In genomic region chr11:16920559-16920958, GRCh38 we compare ENCODE assay signal across 18 cellular contexts.
DNase-seq lines count a peak whose midpoint lies in the region; ATAC-seq and TF ChIP-seq lines count a peak whose summit lies in the region.
"Had no signal": no experiment of that assay in that cellular context is flagged by ENCODE, and none has a peak within 500 bp of the region (broad histone marks: within the 10 kb centered on the region; RNA-seq: fewer than 3 reads in every experiment).

No MANE protein-coding gene starts in this region.

- H3K27ac ChIP-seq in mucosa of rectum (ENCODE audit: low read depth in 2 of 2, low read length in 2 of 2), result peak overlapping the region; percentile 32 to 72
- peak overlapping the region; percentile 58 to 72 (median 62) for H3K27ac ChIP-seq in transverse colon
- no peak overlapping the region for H3K27ac ChIP-seq in suprapubic skin
- H3K27ac ChIP-seq: 22Rv1, A549, C4-2B, HL-60 had no signal

- H3K9me3 ChIP-seq in mucosa of rectum (ENCODE audit: control insufficient read depth in 2 of 2, low read length in 2 of 2) (no peaks in the 10 kb centered on the region), transverse colon (no peaks in the 10 kb centered on the region), suprapubic skin (no peaks in the 10 kb centered on the region)
- H3K9me3 ChIP-seq: A549, Caco-2 had no signal

- peak overlapping the region in 1 of 2 donors; percentile 13 for H3K9ac ChIP-seq in mucosa of rectum (ENCODE audit: low read depth in 1 of 2, low read length in 2 of 2)

- TF ChIP-seq EP300 in transverse colon (IDR thresholded peaks at IDR 0.05; ENCODE audit: low read depth) (no peak), suprapubic skin (IDR thresholded peaks at IDR 0.05) (no peak)

- no peak for TF ChIP-seq CTCF in transverse colon (IDR thresholded peaks at IDR 0.05)
- no peak for TF ChIP-seq CTCF in suprapubic skin (IDR thresholded peaks at IDR 0.05)

- H3K4me1 ChIP-seq in mucosa of rectum (ENCODE audit: control insufficient read depth in 2 of 2, insufficient read depth in 2 of 2, low read length in 2 of 2), result peaks cover 42 to 64% of the 10 kb centered on the region in 2 donors
- peaks cover 8 to 73% (median 54%) of the 10 kb centered on the region in 4 donors for H3K4me1 ChIP-seq in transverse colon
- peaks cover 29% of the 10 kb centered on the region for H3K4me1 ChIP-seq in suprapubic skin

- no peak for TF ChIP-seq POLR2A in transverse colon (IDR thresholded peaks at IDR 0.05)
- TF ChIP-seq POLR2A in suprapubic skin (IDR thresholded peaks at IDR 0.05), result no peak

- intact Hi-C loops in left ventricle myocardium superior (cut with micrococcal nuclease) (no loop called here), Right ventricle myocardium inferior (cut with DNase I) (no loop called here), transverse colon (cut with DNase I; ENCODE audit: low total_unique reads) (no loop called here)

- ATAC-seq in left ventricle myocardium superior (peak; percentile 18), Right ventricle myocardium inferior (no peak)
- ATAC-seq: A549, HCT116 had no signal

- in situ Hi-C loops in transverse colon (cut with MboI; ENCODE audit: low pct_ligation_motif_present in 1 of 4, low pct_unique_long_range_greater_than_20kb in 1 of 4, low sequenced_read_pairs in 3 of 4), result no loop called here

- 41 to 42% methylated on average over 3 to 5 of the region's 5 CpGs for WGBS in transverse colon (ENCODE audit: low coverage in 1 of 2), 2 donors
- WGBS in suprapubic skin, result 75% methylated on average over 5 of the region's 5 CpGs

- H3K36me3 ChIP-seq in mucosa of rectum (ENCODE audit: control insufficient read depth in 2 of 2, insufficient read depth in 2 of 2, low read length in 2 of 2), result no peaks in the 10 kb centered on the region
- no peaks in the 10 kb centered on the region for H3K36me3 ChIP-seq in transverse colon
- no peaks in the 10 kb centered on the region for H3K36me3 ChIP-seq in suprapubic skin

- DNase-seq in left ventricle myocardium superior, result no peak
- DNase-seq in Right ventricle myocardium inferior (ENCODE audit: missing footprints), result no peak
- DNase-seq in transverse colon, result peak; percentile 65
- DNase-seq in activated CD4-positive, alpha-beta T cell treated with anti-CD3 and anti-CD28 coated beads for 48 hours, result no peak
- no peak for DNase-seq in suprapubic skin (ENCODE audit: low spot score in 2 of 2)
- no peak for DNase-seq in NCI-H187 (lab: John Stamatoyannopoulos, UW)
- DNase-seq: AML-193; Caco-2; CD4-positive, alpha-beta T cell; GOT3; H7; HFFc6 had no signal

- H3K27me3 ChIP-seq in mucosa of rectum (ENCODE audit: control insufficient read depth in 2 of 2, insufficient read depth in 2 of 2, low read length in 2 of 2) (no peaks in the 10 kb centered on the region), transverse colon (peaks cover 11% of the 10 kb centered on the region), suprapubic skin (peaks cover under 1% of the 10 kb centered on the region)

- peak overlapping the region in 1 of 2 donors; percentile 32 for H3K4me3 ChIP-seq in mucosa of rectum (ENCODE audit: low read length in 2 of 2)
- no peak overlapping the region for H3K4me3 ChIP-seq in transverse colon
- no peak overlapping the region for H3K4me3 ChIP-seq in suprapubic skin
- H3K4me3 ChIP-seq: A549 had no signal
